ENCODE assay signal across 8 cellular contexts in the genomic region with DNA sequence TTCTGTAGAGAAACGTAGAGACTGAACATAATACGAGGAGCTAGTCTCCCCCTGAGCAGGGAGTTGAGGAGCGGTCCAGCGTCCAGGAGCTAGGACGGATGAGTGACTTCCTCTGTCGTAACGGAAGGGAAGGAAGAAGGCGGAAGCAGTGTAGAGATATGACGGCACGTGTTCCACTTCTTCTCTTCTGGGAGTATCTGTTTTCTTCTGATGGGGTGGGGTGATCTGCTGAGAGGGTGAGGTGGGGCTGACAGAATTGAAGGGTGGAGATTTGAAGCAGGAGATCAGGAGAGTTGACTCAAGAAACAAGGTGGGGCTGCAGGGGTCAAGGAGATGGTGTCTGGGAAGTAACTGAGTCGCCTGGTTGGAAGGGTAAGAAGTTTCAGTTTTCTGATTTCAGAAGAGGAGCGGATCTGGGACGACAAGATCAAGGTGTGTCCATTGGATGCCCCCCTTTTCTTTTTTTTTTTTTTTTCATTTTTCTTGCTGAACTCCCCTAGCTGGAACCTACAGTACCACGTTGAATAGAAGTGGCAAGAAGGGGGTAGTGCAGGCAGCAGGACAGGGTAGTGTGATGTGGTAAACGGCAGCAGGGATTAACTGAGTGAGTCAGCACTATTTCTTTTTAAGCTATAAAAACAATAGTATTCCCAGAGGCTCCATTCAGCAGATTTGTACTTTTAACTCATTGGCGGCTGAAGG. TPM values are rescaled to one million over a fixed set of nuclear protein-coding genes. Genes with fewer than 3 reads are reported as not detected.
DNase-seq lines count a peak whose midpoint lies in the region; ATAC-seq and TF ChIP-seq lines count a peak whose summit lies in the region.

No MANE protein-coding gene starts in this region.

- H3K27me3 ChIP-seq in Caco-2 (replicated peaks; ENCODE audit: control insufficient read depth, insufficient read depth, low read length) = no peaks in the 10 kb centered on the region
- no peaks in the 10 kb centered on the region for H3K27me3 ChIP-seq in uterus

- H3K4me3 Mint-ChIP-seq in Caco-2 (ENCODE audit: unreplicated experiment) = no peak overlapping the region
- peak overlapping the region; percentile 71 to 90 (median 84) for H3K4me3 Mint-ChIP-seq in naive thymus-derived CD8-positive, alpha-beta T cell

- no peaks in the 10 kb centered on the region for H3K27me3 Mint-ChIP-seq in Caco-2 (ENCODE audit: insufficient read depth, unreplicated experiment)
- peaks cover 4 to 26% (median 6%) of the 10 kb centered on the region in 5 donors for H3K27me3 Mint-ChIP-seq in naive thymus-derived CD8-positive, alpha-beta T cell

- H3K9me3 ChIP-seq in Caco-2 (no peaks in the 10 kb centered on the region), uterus (no peaks in the 10 kb centered on the region)

- H3K27ac ChIP-seq in uterus = no peak overlapping the region

- CTCF ChIA-PET in Caco-2 (lab: Charles Lee) = interaction anchor here (1.0 to 1.4 kb wide), 3 partner anchors 27 to 52 kb away, joined by 3 to 5 read pairs (median 3); no protein-coding TSS in a partner anchor

- BruUV-seq in Caco-2 (replicated peaks; lab: Mats Ljungman, UMichigan) = no TSS peak

- POLR2A ChIA-PET in Caco-2 (lab: Charles Lee) = no interaction called here
- POLR2A ChIA-PET in naive thymus-derived CD8-positive, alpha-beta T cell (lab: Charles Lee) = interaction anchor here (0.6 kb wide), 2 partner anchors 222 to 316 kb away, joined by 3 read pairs; no protein-coding TSS in a partner anchor

- no peaks in the 10 kb centered on the region for H3K9me3 Mint-ChIP-seq in Caco-2 (ENCODE audit: unreplicated experiment)
- H3K9me3 Mint-ChIP-seq in naive thymus-derived CD8-positive, alpha-beta T cell = peaks cover 0 to 12% (median 0%) of the 10 kb centered on the region in 9 donors

- H3K27ac Mint-ChIP-seq in Caco-2 (ENCODE audit: unreplicated experiment) = peak overlapping the region; percentile 34
- peak overlapping the region in 8 of 10 donors; percentile 23 to 68 (median 50) for H3K27ac Mint-ChIP-seq in naive thymus-derived CD8-positive, alpha-beta T cell

- H3K4me3 ChIP-seq in Caco-2 (ENCODE audit: low read depth, low read length) (no peak overlapping the region), uterus (no peak overlapping the region)

- ATAC-seq in naive thymus-derived CD8-positive, alpha-beta T cell = peak; percentile 44 to 62
- ATAC-seq in GM19328 (IDR thresholded peaks at IDR 0.05; ENCODE audit: unreplicated experiment) = no peak

- no peak for DNase-seq in Caco-2
- DNase-seq in NOMO-1 treated with dmso at 0.1 percent for 144 hours (lab: John Stamatoyannopoulos, UW; ENCODE audit: unreplicated experiment) = peak; percentile 13
- peak; percentile 63 for DNase-seq in dedifferentiated amniotic fluid mesenchymal stem cell (ENCODE audit: extremely low spot score)
- DNase-seq in naive thymus-derived CD8-positive, alpha-beta T cell = no peak
- no peak for DNase-seq in AG08396 (ENCODE audit: low spot score)
- DNase-seq in NCI-H446 treated with DMSO at 0.1 percent for 48 hours (lab: John Stamatoyannopoulos, UW) = no peak
- DNase-seq in uterus = no peak

- H3K36me3 Mint-ChIP-seq in Caco-2 (ENCODE audit: insufficient read depth, unreplicated experiment) = no peaks in the 10 kb centered on the region
- no peaks in the 10 kb centered on the region for H3K36me3 Mint-ChIP-seq in naive thymus-derived CD8-positive, alpha-beta T cell

- H3K4me1 ChIP-seq in Caco-2 (peaks cover 17% of the 10 kb centered on the region; the same call in 1 of the 2 replicates), uterus (peaks cover 0 to 5% of the 10 kb centered on the region in 2 donors)

- no peak for TF ChIP-seq CTCF in Caco-2 (IDR thresholded peaks at IDR 0.05; ENCODE audit: insufficient read depth in 1 of 2, low read depth in 1 of 2, low read length in 1 of 2, severe bottlenecking in 1 of 2, unreplicated experiment in 1 of 2)
- TF ChIP-seq CTCF in uterus (IDR thresholded peaks at IDR 0.05) = no peak

- no peak for TF ChIP-seq POLR2A in uterus (IDR thresholded peaks at IDR 0.05)

- H3K36me3 ChIP-seq in Caco-2 (ENCODE audit: control insufficient read depth, insufficient read depth, low read length) (no peaks in the 10 kb centered on the region), uterus (no peaks in the 10 kb centered on the region)

- intact Hi-C loops in Caco-2 (cut with micrococcal nuclease; ENCODE audit: unreplicated experiment) (no loop called here), uterus (cut with DNase I; ENCODE audit: low total_unique reads) (no loop called here)

- H3K4me1 Mint-ChIP-seq in Caco-2 (ENCODE audit: low read depth, unreplicated experiment) = peaks cover 30% of the 10 kb centered on the region
- H3K4me1 Mint-ChIP-seq in naive thymus-derived CD8-positive, alpha-beta T cell = peaks cover 13 to 18% (median 15%) of the 10 kb centered on the region in 4 donors

RNA-seq across cellular contexts. Expression of gene SETD7, which starts 50.7 kb away (rescaled TPM):
- total RNA-seq in Caco-2 (2022) (29.4 and 32.2 TPM in 2 replicates), uterus (10 to 100 TPM; 38.9 to 80.6 (median 59.3) TPM)
- 1 to 10 TPM; 2.3 to 2.7 TPM for total RNA-seq in naive thymus-derived CD8-positive, alpha-beta T cell
- polyA plus RNA-seq in naive thymus-derived CD8-positive, alpha-beta T cell = under 1 TPM; 0.09 to 0.36 (median 0.32) TPM

RNA-seq across cellular contexts. Expression of gene MGST2, which starts 58.9 kb away (rescaled TPM):
- 81.7 and 88.4 TPM in 2 replicates for total RNA-seq in Caco-2 (2022)
- total RNA-seq in naive thymus-derived CD8-positive, alpha-beta T cell = under 1 TPM in 1 of 2 experiments, not detected in 1; 0.66 TPM
- polyA plus RNA-seq in naive thymus-derived CD8-positive, alpha-beta T cell = 1 to 10 TPM in 2 of 3 donors, under 1 TPM in 1; 0.39 to 1.6 (median 1.5) TPM
- 100 to 1,000 TPM in 1 of 4 donors, 10 to 100 TPM in 3; 19.4 to 141 (median 40.7) TPM for total RNA-seq in uterus

Comparison
In these comparisons a context has a peak if more than half of its experiments do, and no peak if none do; other contexts are left out.
1. DNase-seq: peak in NOMO-1 treated with dmso at 0.1 percent for 144 hours (single experiment) and dedifferentiated amniotic fluid mesenchymal stem cell (single experiment); none in Caco-2 (0 of 2), naive thymus-derived CD8-positive, alpha-beta T cell (0 of 10), AG08396 (single experiment), NCI-H446 treated with DMSO at 0.1 percent for 48 hours (single experiment) and uterus (0 of 2).
2. RNA of gene MGST2, which starts 58.9 kb away (total RNA-seq): 81.7 to 88.4 TPM in Caco-2 and 19.4 to 141 TPM in uterus; 0.66 TPM in naive thymus-derived CD8-positive, alpha-beta T cell; every median in the first group is over 10 times any median in the second.